In genomic region chr15:73639464-73639863, GRCh38 we compare ENCODE assay signal across 8 cellular contexts. TPM values are rescaled to one million over a fixed set of nuclear protein-coding genes. Genes with fewer than 3 reads are reported as not detected.
A peak's percentile ranks its signal among the peaks of the same experiment; 100 is the strongest.
DNase-seq lines count a peak whose midpoint lies in the region; TF ChIP-seq lines count a peak whose summit lies in the region.
"Not testable (repeated sequence)": the region's sequence is repeated elsewhere in the genome, so short reads cannot be mapped to it uniquely, and the experiment has no call there.

No MANE protein-coding gene starts in this region.

- DNase-seq in AG08395 (ENCODE audit: low spot score): peak; percentile 48
- peak; percentile 54 for DNase-seq in ELR (ENCODE audit: low read depth)
- peak; percentile 29 for DNase-seq in HT-29 (ENCODE audit: low spot score)
- peak; percentile 74 for DNase-seq in adipocyte (ENCODE audit: low read depth)
- DNase-seq in epithelial cell of esophagus (ENCODE audit: low read depth): peak; percentile 69
- peak; percentile 47 for DNase-seq in iris pigment epithelial cell (ENCODE audit: low read depth)
- DNase-seq in stomach: peak; percentile 46

- not testable (repeated sequence) for TF ChIP-seq CTCF in epithelial cell of esophagus (IDR thresholded peaks at IDR 0.05; ENCODE audit: insufficient read depth, low read depth, low read length, missing control alignments); stomach (IDR thresholded peaks at IDR 0.05)

- not testable (repeated sequence) for TF ChIP-seq POLR2A in stomach (IDR thresholded peaks at IDR 0.05)

- not testable (repeated sequence) for H3K4me1 ChIP-seq in adipocyte (ENCODE audit: control insufficient read depth, insufficient read depth, low read length); stomach

- not testable (repeated sequence) for H3K27ac ChIP-seq in stomach

- H3K9ac ChIP-seq in adipocyte (ENCODE audit: low read length): not testable (repeated sequence)

- not testable (repeated sequence) for H3K9me3 ChIP-seq in adipocyte (ENCODE audit: control insufficient read depth, low read length); stomach

- TF ChIP-seq EP300 in stomach (IDR thresholded peaks at IDR 0.05): not testable (repeated sequence)

- H3K27me3 ChIP-seq in adipocyte (replicated peaks; ENCODE audit: control insufficient read depth, insufficient read depth, low read length): not testable (repeated sequence)
- peaks cover 0 to 14% (median 0%) of the 10 kb centered on the region in 3 donors for H3K27me3 ChIP-seq in stomach

- H3K36me3 ChIP-seq in adipocyte (ENCODE audit: control insufficient read depth, insufficient read depth, low read length, severe bottlenecking); stomach: not testable (repeated sequence)

- not testable (repeated sequence) for H3K4me3 ChIP-seq in adipocyte (ENCODE audit: low read length); epithelial cell of esophagus (ENCODE audit: low read length); stomach

- WGBS in stomach, 5 donors: 28 to 60% (median 45%) methylated on average over 5 of the region's 5 CpGs

- intact Hi-C loops in stomach (cut with DNase I; ENCODE audit: low total_unique reads): loop anchor here (5.0 to 10.0 kb wide), 2 partner anchors 65 to 77 kb away; no protein-coding TSS in a partner anchor

TF ChIP-seq in PFSK-1, 5 proteins besides CTCF, POLR2A, EP300 and RAD21:
- TF ChIP-seq FOXP2 (optimal IDR thresholded peaks at IDR 0.05; ENCODE audit: borderline replicate concordance, extremely low read depth, extremely low read length, insufficient read depth): peak; percentile 31

RNA-seq across cellular contexts. Expression of gene NPTN, which starts 6.3 kb away (rescaled TPM):
- 108 and 110 TPM in 2 replicates for total RNA-seq in HT-29 (2014; rRNA removed; shearing (Covaris generic))
- 162 TPM for polyA plus RNA-seq in PFSK-1 (2012; ENCODE audit: insufficient read length, low read depth)
- total RNA-seq in stomach: 100 to 1,000 TPM in 4 of 5 donors, 10 to 100 TPM in 1; 58.8 to 228 (median 127) TPM
- polyA plus RNA-seq in stomach: 10 to 100 TPM; 41.4 to 73.4 (median 45.5) TPM

RNA-seq across cellular contexts. Expression of gene CD276, which starts 44.7 kb away (rescaled TPM):
- total RNA-seq in HT-29 (2014; rRNA removed; shearing (Covaris generic)): 70.6 and 84.1 TPM in 2 replicates
- polyA plus RNA-seq in PFSK-1 (2012; ENCODE audit: insufficient read length, low read depth): 475 TPM
- total RNA-seq in stomach: 100 to 1,000 TPM in 1 of 5 donors, 10 to 100 TPM in 4; 24.4 to 185 (median 34.4) TPM
- 10 to 100 TPM; 10.4 to 33.9 (median 19.3) TPM for polyA plus RNA-seq in stomach
